ENCODE assay signal across 28 cellular contexts in genomic region chr10:97515260-97515978, GRCh38. TPM values are rescaled to one million over a fixed set of nuclear protein-coding genes. Genes with fewer than 3 reads are reported as not detected.
DNase-seq lines count a peak whose midpoint lies in the region; ATAC-seq and TF ChIP-seq lines count a peak whose summit lies in the region.
"Had no signal": no experiment of that assay in that cellular context is flagged by ENCODE, and none has a peak within 500 bp of the region (broad histone marks: within the 10 kb centered on the region; RNA-seq: fewer than 3 reads in every experiment).

No MANE protein-coding gene starts in this region.

- no peaks in the 10 kb centered on the region for H3K9me3 Mint-ChIP-seq in nephron
- H3K9me3 Mint-ChIP-seq in activated CD4-positive, alpha-beta T cell treated with anti-CD3 and anti-CD28 coated beads for 36 hours (ENCODE audit: low read depth) = no peaks in the 10 kb centered on the region
- H3K9me3 Mint-ChIP-seq: activated T-cell treated with anti-CD3 and anti-CD28 coated beads, Interleukin-2, amount 50 U/mL, for 24 hours; neural crest cell had no signal

- DNase-seq in left ventricle myocardium superior (no peak), Right ventricle myocardium inferior (ENCODE audit: missing footprints) (no peak), cerebellum (ENCODE audit: low spot score) (peak; percentile 42), erythroblast (lab: John Stamatoyannopoulos, UW) (no peak), CD1c-positive myeloid dendritic cell (ENCODE audit: extremely low spot score) (no peak)
- no peak for DNase-seq in stimulated activated CD4-positive, alpha-beta T cell treated with anti-CD3 and anti-CD28 coated beads, Interleukin-2, amount 100 ng/mL, for 48 hours
- DNase-seq in activated CD4-positive, alpha-beta T cell treated with anti-CD3 and anti-CD28 coated beads for 36 hours = no peak
- DNase-seq: ACHN; activated CD4-positive, alpha-beta T cell treated with anti-CD3 and anti-CD28 coated beads for 4 hours; activated CD8-positive, alpha-beta memory T cell treated with anti-CD3 and anti-CD28 coated beads for 24 hours; activated naive CD4-positive, alpha-beta T cell; activated T-cell treated with anti-CD3 and anti-CD28 coated beads, Interleukin-2, amount 50 U/mL, for 24 hours; amniotic stem cell; Caco-2; cortex of kidney; Karpas-422; lower lobe of right lung; NCI-H1048; NCI-H187 treated with DMSO at 0.1 percent for 48 hours; NCI-H226; NK-92 treated with Interleukin-12 subunit alpha and Interleukin-12 subunit beta, amount 100 ng/mL, for 24 hours; sigmoid colon; SJCRH30; upper lobe of right lung had no signal

- intact Hi-C loops in left ventricle myocardium superior (cut with micrococcal nuclease) = no loop called here
- intact Hi-C loops in Right ventricle myocardium inferior (cut with DNase I) = no loop called here
- intact Hi-C loops in activated CD4-positive, alpha-beta T cell treated with anti-CD3 and anti-CD28 coated beads for 36 hours (cut with DNase I, micrococcal nuclease) = no loop called here

- POLR2A ChIA-PET in activated CD4-positive, alpha-beta T cell treated with anti-CD3 and anti-CD28 coated beads for 36 hours (lab: Charles Lee) = no interaction called here

- TF ChIP-seq POLR2A in erythroblast (IDR thresholded peaks at IDR 0.05; ENCODE audit: low read length) = no peak

- peak overlapping the region in 2 of 3 experiments; percentile 37 to 52 for H3K27ac Mint-ChIP-seq in nephron
- H3K27ac Mint-ChIP-seq in activated CD4-positive, alpha-beta T cell treated with anti-CD3 and anti-CD28 coated beads for 36 hours = no peak overlapping the region
- H3K27ac Mint-ChIP-seq: activated T-cell treated with anti-CD3 and anti-CD28 coated beads, Interleukin-2, amount 50 U/mL, for 24 hours had no signal

- no peaks in the 10 kb centered on the region for H3K27me3 Mint-ChIP-seq in nephron (ENCODE audit: low read depth)
- peaks cover 2% of the 10 kb centered on the region for H3K27me3 Mint-ChIP-seq in activated CD4-positive, alpha-beta T cell treated with anti-CD3 and anti-CD28 coated beads for 36 hours
- H3K27me3 Mint-ChIP-seq: activated T-cell treated with anti-CD3 and anti-CD28 coated beads, Interleukin-2, amount 50 U/mL, for 24 hours had no signal

- CTCF ChIA-PET in activated CD4-positive, alpha-beta T cell treated with anti-CD3 and anti-CD28 coated beads for 36 hours (lab: Charles Lee) = interaction anchor here (0.6 to 0.7 kb wide), 3 partner anchors 39 to 194 kb away, joined by 3 read pairs; no protein-coding TSS in a partner anchor

- peaks cover 50% of the 10 kb centered on the region for H3K4me1 Mint-ChIP-seq in nephron
- no peaks in the 10 kb centered on the region for H3K4me1 Mint-ChIP-seq in activated CD4-positive, alpha-beta T cell treated with anti-CD3 and anti-CD28 coated beads for 36 hours

- H3K4me3 Mint-ChIP-seq in nephron = no peak overlapping the region
- no peak overlapping the region for H3K4me3 Mint-ChIP-seq in activated CD4-positive, alpha-beta T cell treated with anti-CD3 and anti-CD28 coated beads for 36 hours
- H3K4me3 Mint-ChIP-seq: activated T-cell treated with anti-CD3 and anti-CD28 coated beads, Interleukin-2, amount 50 U/mL, for 24 hours; neural crest cell had no signal

- no peak for TF ChIP-seq CTCF in nephron (IDR thresholded peaks at IDR 0.05; ENCODE audit: unreplicated experiment in 3 of 3)

- H3K36me3 Mint-ChIP-seq in nephron (ENCODE audit: low read depth) = no peaks in the 10 kb centered on the region
- no peaks in the 10 kb centered on the region for H3K36me3 Mint-ChIP-seq in activated CD4-positive, alpha-beta T cell treated with anti-CD3 and anti-CD28 coated beads for 36 hours (ENCODE audit: low read depth)

- ATAC-seq in left ventricle myocardium superior = peak; percentile 27
- no peak for ATAC-seq in Right ventricle myocardium inferior
- ATAC-seq in activated CD4-positive, alpha-beta T cell treated with anti-CD3 and anti-CD28 coated beads for 36 hours = no peak
- ATAC-seq: lower lobe of right lung, upper lobe of right lung had no signal

RNA-seq across cellular contexts. Expression of gene UBTD1, which starts 16.7 kb away (rescaled TPM):
- total RNA-seq in left ventricle myocardium superior (28.1 TPM), Right ventricle myocardium inferior (26.6 TPM), cerebellum (2.3 TPM)
- total RNA-seq in activated CD4-positive, alpha-beta T cell treated with anti-CD3 and anti-CD28 coated beads for 36 hours = 1 to 10 TPM; 1.4 to 1.5 TPM

RNA-seq across cellular contexts. Expression of gene MMS19, which starts 17.2 kb away (rescaled TPM):
- total RNA-seq in left ventricle myocardium superior = 38.4 TPM
- 37.7 TPM for total RNA-seq in Right ventricle myocardium inferior
- total RNA-seq in cerebellum = 53.3 TPM
- 100 to 1,000 TPM in 1 of 2 experiments, 10 to 100 TPM in 1; 91.3 to 107 TPM for total RNA-seq in activated CD4-positive, alpha-beta T cell treated with anti-CD3 and anti-CD28 coated beads for 36 hours

RNA-seq across cellular contexts. Expression of gene ANKRD2, which starts 57.2 kb away (rescaled TPM):
- total RNA-seq in left ventricle myocardium superior (318 TPM), Right ventricle myocardium inferior (418 TPM), cerebellum (not detected)
- total RNA-seq in activated CD4-positive, alpha-beta T cell treated with anti-CD3 and anti-CD28 coated beads for 36 hours = not detected
- total RNA-seq: breast epithelium, Caco-2, mononuclear cell, neural crest cell had no signal

Comparison
In these comparisons a context has a peak if more than half of its experiments do, and no peak if none do; other contexts are left out.
1. RNA of gene ANKRD2, which starts 57.2 kb away (total RNA-seq): 418 TPM in Right ventricle myocardium inferior (single experiment) and 318 TPM in left ventricle myocardium superior (single experiment); not detected in activated CD4-positive, alpha-beta T cell treated with anti-CD3 and anti-CD28 coated beads for 36 hours and not detected in cerebellum (single experiment); every median in the first group is over 100 times any median in the second.